ENCODE assay signal across 22 cellular contexts in genomic region chr4:108531461-108531860, GRCh38.
DNase-seq lines count a peak whose midpoint lies in the region; ATAC-seq, FAIRE-seq and TF ChIP-seq lines count a peak whose summit lies in the region.
"Had no signal": no experiment of that assay in that cellular context is flagged by ENCODE, and none has a peak within 500 bp of the region (broad histone marks: within the 10 kb centered on the region; RNA-seq: fewer than 3 reads in every experiment).

No MANE protein-coding gene starts in this region.

- H3K4me1 ChIP-seq in endothelial cell of umbilical vein (ENCODE audit: control insufficient read depth, extremely low read depth, insufficient read depth, low read length), result peaks cover 8% of the 10 kb centered on the region
- H3K4me1 ChIP-seq in foreskin keratinocyte, result no peaks in the 10 kb centered on the region
- H3K4me1 ChIP-seq: ascending aorta had no signal

- H3K27ac ChIP-seq in endothelial cell of umbilical vein (ENCODE audit: insufficient read depth, low read depth, low read length) (no peak overlapping the region), foreskin keratinocyte (no peak overlapping the region)

- H3K79me2 ChIP-seq in endothelial cell of umbilical vein (ENCODE audit: control insufficient read depth, insufficient read depth, low read length), result no peaks in the 10 kb centered on the region

- H3K27ac Mint-ChIP-seq in activated naive CD4-positive, alpha-beta T cell treated with anti-CD3 and anti-CD28 coated beads, Interleukin-2, amount 50 U/mL, for 24 hours, result peak overlapping the region; percentile 89
- H3K27ac Mint-ChIP-seq in activated CD4-positive, alpha-beta memory T cell treated with anti-CD3 and anti-CD28 coated beads for 36 hours, result peak overlapping the region; percentile 25
- H3K27ac Mint-ChIP-seq in stimulated activated naive CD8-positive, alpha-beta T cell treated with anti-CD3 and anti-CD28 coated beads, Interleukin-15, amount 100 ng/mL, for 72 hours, result peak overlapping the region; percentile 0 to 53
- H3K27ac Mint-ChIP-seq: HFFc6, mesothelial cell of epicardium, type B pancreatic cell had no signal

- POLR2A ChIA-PET in activated CD4-positive, alpha-beta memory T cell treated with anti-CD3 and anti-CD28 coated beads for 36 hours (lab: Charles Lee), result no interaction called here
- POLR2A ChIA-PET in endothelial cell of umbilical vein (lab: Charles Lee), result no interaction called here

- H3K9me1 ChIP-seq in endothelial cell of umbilical vein (replicated peaks; ENCODE audit: control insufficient read depth, extremely low read depth, insufficient read depth, low read length), result no peaks in the 10 kb centered on the region

- H3K4me1 Mint-ChIP-seq in activated naive CD4-positive, alpha-beta T cell treated with anti-CD3 and anti-CD28 coated beads, Interleukin-2, amount 50 U/mL, for 24 hours, result peaks cover 93% of the 10 kb centered on the region
- peaks cover 67% of the 10 kb centered on the region for H3K4me1 Mint-ChIP-seq in activated CD4-positive, alpha-beta memory T cell treated with anti-CD3 and anti-CD28 coated beads for 36 hours (ENCODE audit: low read depth)
- H3K4me1 Mint-ChIP-seq in stimulated activated naive CD8-positive, alpha-beta T cell treated with anti-CD3 and anti-CD28 coated beads, Interleukin-15, amount 100 ng/mL, for 72 hours, result peaks cover 88% of the 10 kb centered on the region

- no peak for TF ChIP-seq POLR2A in endothelial cell of umbilical vein (IDR thresholded peaks at IDR 0.05; ENCODE audit: low read depth, low read length)

- no peaks in the 10 kb centered on the region for H3K36me3 ChIP-seq in endothelial cell of umbilical vein (ENCODE audit: control insufficient read depth in 2 of 2, extremely low read depth in 1 of 2, insufficient read depth in 2 of 2, low read length in 2 of 2)
- H3K36me3 ChIP-seq: ascending aorta had no signal

- peak overlapping the region; percentile 66 for H3K4me3 Mint-ChIP-seq in activated naive CD4-positive, alpha-beta T cell treated with anti-CD3 and anti-CD28 coated beads, Interleukin-2, amount 50 U/mL, for 24 hours
- no peak overlapping the region for H3K4me3 Mint-ChIP-seq in activated CD4-positive, alpha-beta memory T cell treated with anti-CD3 and anti-CD28 coated beads for 36 hours
- peak overlapping the region; percentile 68 to 82 for H3K4me3 Mint-ChIP-seq in stimulated activated naive CD8-positive, alpha-beta T cell treated with anti-CD3 and anti-CD28 coated beads, Interleukin-15, amount 100 ng/mL, for 72 hours
- H3K4me3 Mint-ChIP-seq: HFFc6, mesothelial cell of epicardium, type B pancreatic cell had no signal

- H4K20me1 ChIP-seq in endothelial cell of umbilical vein (replicated peaks; ENCODE audit: control insufficient read depth, extremely low read depth, insufficient read depth, low read length), result no peaks in the 10 kb centered on the region

- peaks cover 6% of the 10 kb centered on the region for H3K36me3 Mint-ChIP-seq in activated naive CD4-positive, alpha-beta T cell treated with anti-CD3 and anti-CD28 coated beads, Interleukin-2, amount 50 U/mL, for 24 hours
- peaks cover 3% of the 10 kb centered on the region for H3K36me3 Mint-ChIP-seq in activated CD4-positive, alpha-beta memory T cell treated with anti-CD3 and anti-CD28 coated beads for 36 hours
- H3K36me3 Mint-ChIP-seq: CD4-positive, CD25-positive, alpha-beta regulatory T cell; mesothelial cell of epicardium; type B pancreatic cell had no signal

- no peak for DNase-seq in activated naive CD4-positive, alpha-beta T cell treated with Interleukin-2 at 50 U/mL for 16 hours
- no peak for DNase-seq in activated CD4-positive, alpha-beta memory T cell treated with anti-CD3 and anti-CD28 coated beads for 36 hours
- DNase-seq in endothelial cell of umbilical vein (ENCODE audit: low read depth, low spot score) (peak; percentile 16), cerebellar nuclear complex (lab: John Stamatoyannopoulos, UW) (no peak), foreskin keratinocyte (no peak), OCI-M1 (lab: John Stamatoyannopoulos, UW) (no peak)
- DNase-seq in stimulated activated naive CD8-positive, alpha-beta T cell treated with anti-CD3 and anti-CD28 coated beads, Interleukin-15, amount 100 ng/mL, for 72 hours, result no peak
- DNase-seq: activated effector memory CD4-positive, alpha-beta T cell treated with Interleukin-2 at 50 U/mL for 16 hours; CD4-positive, CD25-positive, alpha-beta regulatory T cell; effector memory CD4-positive, alpha-beta T cell; HFFc6; NCI-H1105 treated with DMSO at 0.1 percent for 48 hours; NCI-H2081 treated with DMSO at 0.1 percent for 48 hours; NCI-H524 treated with DMSO at 0.1 percent for 48 hours; stimulated activated CD4-positive, alpha-beta T cell treated with anti-CD3 and anti-CD28 coated beads, Interleukin-2, amount 100 ng/mL, for 48 hours; stimulated activated naive CD4-positive, alpha-beta T cell treated with Interleukin-2 at 50 U/mL for 16 hours had no signal

- CTCF ChIA-PET in activated CD4-positive, alpha-beta memory T cell treated with anti-CD3 and anti-CD28 coated beads for 36 hours (lab: Charles Lee), result no interaction called here
- CTCF ChIA-PET in endothelial cell of umbilical vein (lab: Charles Lee), result no interaction called here

- no peak for ATAC-seq in stimulated activated naive CD8-positive, alpha-beta T cell treated with anti-CD3 and anti-CD28 coated beads, Interleukin-15, amount 100 ng/mL, for 72 hours
- no peak for ATAC-seq in foreskin keratinocyte

- H3K9me3 ChIP-seq in endothelial cell of umbilical vein (replicated peaks; ENCODE audit: control insufficient read depth, insufficient read depth, low read length), result no peaks in the 10 kb centered on the region
- H3K9me3 ChIP-seq: ascending aorta had no signal

- no peak overlapping the region for H3K4me2 ChIP-seq in endothelial cell of umbilical vein (ENCODE audit: insufficient read depth, low read length)

- intact Hi-C loops in activated CD4-positive, alpha-beta memory T cell treated with anti-CD3 and anti-CD28 coated beads for 36 hours (cut with micrococcal nuclease), result no loop called here
- intact Hi-C loops in endothelial cell of umbilical vein (cut with micrococcal nuclease), result no loop called here

- FAIRE-seq in endothelial cell of umbilical vein (lab: Jason Lieb, UNC), result no peak
- FAIRE-seq: GM12891 had no signal

- H2AFZ ChIP-seq in endothelial cell of umbilical vein (ENCODE audit: low read depth, low read length), result no peak overlapping the region

- no peaks in the 10 kb centered on the region for H3K27me3 ChIP-seq in endothelial cell of umbilical vein (ENCODE audit: control insufficient read depth in 2 of 2, insufficient read depth in 2 of 2, low read length in 2 of 2)
- H3K27me3 ChIP-seq in foreskin keratinocyte, result peaks cover 30% of the 10 kb centered on the region
- H3K27me3 ChIP-seq: ascending aorta had no signal

- TF ChIP-seq CTCF in endothelial cell of umbilical vein (IDR thresholded peaks at IDR 0.05; ENCODE audit: extremely low read depth in 1 of 2, insufficient read depth in 1 of 2, low read depth in 1 of 2, low read length in 2 of 2), result no peak
- no peak for TF ChIP-seq CTCF in foreskin keratinocyte (conservative IDR thresholded peaks at IDR 0.05)

- H3K27me3 Mint-ChIP-seq in activated naive CD4-positive, alpha-beta T cell treated with anti-CD3 and anti-CD28 coated beads, Interleukin-2, amount 50 U/mL, for 24 hours, result no peaks in the 10 kb centered on the region
- H3K27me3 Mint-ChIP-seq in activated CD4-positive, alpha-beta memory T cell treated with anti-CD3 and anti-CD28 coated beads for 36 hours, result no peaks in the 10 kb centered on the region
- H3K27me3 Mint-ChIP-seq in stimulated activated naive CD8-positive, alpha-beta T cell treated with anti-CD3 and anti-CD28 coated beads, Interleukin-15, amount 100 ng/mL, for 72 hours, result no peaks in the 10 kb centered on the region
- H3K27me3 Mint-ChIP-seq: CD4-positive, CD25-positive, alpha-beta regulatory T cell had no signal

- BruUV-seq in endothelial cell of umbilical vein (replicated peaks; lab: Mats Ljungman, UMichigan), result no TSS peak

- peaks cover 16% of the 10 kb centered on the region for H3K9me3 Mint-ChIP-seq in activated naive CD4-positive, alpha-beta T cell treated with anti-CD3 and anti-CD28 coated beads, Interleukin-2, amount 50 U/mL, for 24 hours
- no peaks in the 10 kb centered on the region for H3K9me3 Mint-ChIP-seq in activated CD4-positive, alpha-beta memory T cell treated with anti-CD3 and anti-CD28 coated beads for 36 hours
- H3K9me3 Mint-ChIP-seq in stimulated activated naive CD8-positive, alpha-beta T cell treated with anti-CD3 and anti-CD28 coated beads, Interleukin-15, amount 100 ng/mL, for 72 hours, result no peaks in the 10 kb centered on the region
- H3K9me3 Mint-ChIP-seq: HFFc6, mesothelial cell of epicardium, type B pancreatic cell had no signal

- no peak overlapping the region for H3K9ac ChIP-seq in endothelial cell of umbilical vein (replicated peaks; ENCODE audit: extremely low read depth, insufficient read depth, low read length)

- dilution Hi-C loops in endothelial cell of umbilical vein (cut with MboI; ENCODE audit: extremely low pct_ligation_motif_present, low sequenced_read_pairs), result no loop called here

- H3K4me3 ChIP-seq in endothelial cell of umbilical vein (replicated peaks in 1 of 3; ENCODE audit: insufficient read depth in 1 of 3, low read depth in 1 of 3, low read length in 3 of 3), result no peak overlapping the region
- H3K4me3 ChIP-seq: ascending aorta, skin epidermis had no signal

TF ChIP-seq in endothelial cell of umbilical vein, 7 proteins besides CTCF, POLR2A, EP300 and RAD21:
- TF ChIP-seq POLR2AphosphoS5 (IDR thresholded peaks at IDR 0.05; ENCODE audit: insufficient read depth, low read depth, low read length) (no peak), FOS (IDR thresholded peaks at IDR 0.05; ENCODE audit: borderline replicate concordance, insufficient read depth, low read length) (no peak)

Comparison
In these comparisons a context has a peak if more than half of its experiments do, and no peak if none do; other contexts are left out.
1. H3K27ac Mint-ChIP-seq: peak in every context shown above with its lines; median percentile 89 in activated naive CD4-positive, alpha-beta T cell treated with anti-CD3 and anti-CD28 coated beads, Interleukin-2, amount 50 U/mL, for 24 hours; 26 in stimulated activated naive CD8-positive, alpha-beta T cell treated with anti-CD3 and anti-CD28 coated beads, Interleukin-15, amount 100 ng/mL, for 72 hours; 25 in activated CD4-positive, alpha-beta memory T cell treated with anti-CD3 and anti-CD28 coated beads for 36 hours.